ENCODE assay signal across 1 cellular context in genomic region chr9:27600254-27600653, GRCh38.
TF ChIP-seq lines count a peak whose summit lies in the region.

No MANE protein-coding gene starts in this region.

TF ChIP-seq in WTC11, 78 proteins besides CTCF, POLR2A, EP300 and RAD21 (continued from another document):
- TF ChIP-seq, protein P1, sequence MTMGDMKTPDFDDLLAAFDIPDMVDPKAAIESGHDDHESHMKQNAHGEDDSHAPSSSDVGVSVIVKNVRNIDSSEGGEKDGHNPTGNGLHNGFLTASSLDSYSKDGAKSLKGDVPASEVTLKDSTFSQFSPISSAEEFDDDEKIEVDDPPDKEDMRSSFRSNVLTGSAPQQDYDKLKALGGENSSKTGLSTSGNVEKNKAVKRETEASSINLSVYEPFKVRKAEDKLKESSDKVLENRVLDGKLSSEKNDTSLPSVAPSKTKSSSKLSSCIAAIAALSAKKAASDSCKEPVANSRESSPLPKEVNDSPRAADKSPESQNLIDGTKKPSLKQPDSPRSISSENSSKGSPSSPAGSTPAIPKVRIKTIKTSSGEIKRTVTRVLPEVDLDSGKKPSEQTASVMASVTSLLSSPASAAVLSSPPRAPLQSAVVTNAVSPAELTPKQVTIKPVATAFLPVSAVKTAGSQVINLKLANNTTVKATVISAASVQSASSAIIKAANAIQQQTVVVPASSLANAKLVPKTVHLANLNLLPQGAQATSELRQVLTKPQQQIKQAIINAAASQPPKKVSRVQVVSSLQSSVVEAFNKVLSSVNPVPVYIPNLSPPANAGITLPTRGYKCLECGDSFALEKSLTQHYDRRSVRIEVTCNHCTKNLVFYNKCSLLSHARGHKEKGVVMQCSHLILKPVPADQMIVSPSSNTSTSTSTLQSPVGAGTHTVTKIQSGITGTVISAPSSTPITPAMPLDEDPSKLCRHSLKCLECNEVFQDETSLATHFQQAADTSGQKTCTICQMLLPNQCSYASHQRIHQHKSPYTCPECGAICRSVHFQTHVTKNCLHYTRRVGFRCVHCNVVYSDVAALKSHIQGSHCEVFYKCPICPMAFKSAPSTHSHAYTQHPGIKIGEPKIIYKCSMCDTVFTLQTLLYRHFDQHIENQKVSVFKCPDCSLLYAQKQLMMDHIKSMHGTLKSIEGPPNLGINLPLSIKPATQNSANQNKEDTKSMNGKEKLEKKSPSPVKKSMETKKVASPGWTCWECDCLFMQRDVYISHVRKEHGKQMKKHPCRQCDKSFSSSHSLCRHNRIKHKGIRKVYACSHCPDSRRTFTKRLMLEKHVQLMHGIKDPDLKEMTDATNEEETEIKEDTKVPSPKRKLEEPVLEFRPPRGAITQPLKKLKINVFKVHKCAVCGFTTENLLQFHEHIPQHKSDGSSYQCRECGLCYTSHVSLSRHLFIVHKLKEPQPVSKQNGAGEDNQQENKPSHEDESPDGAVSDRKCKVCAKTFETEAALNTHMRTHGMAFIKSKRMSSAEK (CRISPR knock-in tag; IDR thresholded peaks at IDR 0.05; ENCODE audit: borderline replicate concordance): no peak
- TF ChIP-seq GRHL2 (CRISPR knock-in tag; IDR thresholded peaks at IDR 0.05; ENCODE audit: insufficient replicate concordance, severe bottlenecking) (no peak), NR2C2 (CRISPR knock-in tag; IDR thresholded peaks at IDR 0.05) (no peak), ZNF281 (CRISPR knock-in tag; IDR thresholded peaks at IDR 0.05) (no peak), ESRRA (CRISPR knock-in tag; IDR thresholded peaks at IDR 0.05; ENCODE audit: borderline replicate concordance) (no peak), IRF1 (CRISPR knock-in tag; IDR thresholded peaks at IDR 0.05) (no peak), NR1H2 (CRISPR knock-in tag; IDR thresholded peaks at IDR 0.05) (no peak), USF2 (CRISPR knock-in tag; IDR thresholded peaks at IDR 0.05) (no peak), ZNF425 (CRISPR knock-in tag; conservative IDR thresholded peaks at IDR 0.05) (no peak), NR3C1 (CRISPR knock-in tag; conservative IDR thresholded peaks at IDR 0.05; ENCODE audit: low read depth) (no peak)
- TF ChIP-seq, protein P2, sequence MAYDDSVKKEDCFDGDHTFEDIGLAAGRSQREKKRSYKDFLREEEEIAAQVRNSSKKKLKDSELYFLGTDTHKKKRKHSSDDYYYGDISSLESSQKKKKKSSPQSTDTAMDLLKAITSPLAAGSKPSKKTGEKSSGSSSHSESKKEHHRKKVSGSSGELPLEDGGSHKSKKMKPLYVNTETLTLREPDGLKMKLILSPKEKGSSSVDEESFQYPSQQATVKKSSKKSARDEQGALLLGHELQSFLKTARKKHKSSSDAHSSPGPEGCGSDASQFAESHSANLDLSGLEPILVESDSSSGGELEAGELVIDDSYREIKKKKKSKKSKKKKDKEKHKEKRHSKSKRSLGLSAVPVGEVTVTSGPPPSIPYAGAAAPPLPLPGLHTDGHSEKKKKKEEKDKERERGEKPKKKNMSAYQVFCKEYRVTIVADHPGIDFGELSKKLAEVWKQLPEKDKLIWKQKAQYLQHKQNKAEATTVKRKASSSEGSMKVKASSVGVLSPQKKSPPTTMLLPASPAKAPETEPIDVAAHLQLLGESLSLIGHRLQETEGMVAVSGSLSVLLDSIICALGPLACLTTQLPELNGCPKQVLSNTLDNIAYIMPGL (CRISPR knock-in tag; IDR thresholded peaks at IDR 0.05): no peak
- TF ChIP-seq, protein P3, sequence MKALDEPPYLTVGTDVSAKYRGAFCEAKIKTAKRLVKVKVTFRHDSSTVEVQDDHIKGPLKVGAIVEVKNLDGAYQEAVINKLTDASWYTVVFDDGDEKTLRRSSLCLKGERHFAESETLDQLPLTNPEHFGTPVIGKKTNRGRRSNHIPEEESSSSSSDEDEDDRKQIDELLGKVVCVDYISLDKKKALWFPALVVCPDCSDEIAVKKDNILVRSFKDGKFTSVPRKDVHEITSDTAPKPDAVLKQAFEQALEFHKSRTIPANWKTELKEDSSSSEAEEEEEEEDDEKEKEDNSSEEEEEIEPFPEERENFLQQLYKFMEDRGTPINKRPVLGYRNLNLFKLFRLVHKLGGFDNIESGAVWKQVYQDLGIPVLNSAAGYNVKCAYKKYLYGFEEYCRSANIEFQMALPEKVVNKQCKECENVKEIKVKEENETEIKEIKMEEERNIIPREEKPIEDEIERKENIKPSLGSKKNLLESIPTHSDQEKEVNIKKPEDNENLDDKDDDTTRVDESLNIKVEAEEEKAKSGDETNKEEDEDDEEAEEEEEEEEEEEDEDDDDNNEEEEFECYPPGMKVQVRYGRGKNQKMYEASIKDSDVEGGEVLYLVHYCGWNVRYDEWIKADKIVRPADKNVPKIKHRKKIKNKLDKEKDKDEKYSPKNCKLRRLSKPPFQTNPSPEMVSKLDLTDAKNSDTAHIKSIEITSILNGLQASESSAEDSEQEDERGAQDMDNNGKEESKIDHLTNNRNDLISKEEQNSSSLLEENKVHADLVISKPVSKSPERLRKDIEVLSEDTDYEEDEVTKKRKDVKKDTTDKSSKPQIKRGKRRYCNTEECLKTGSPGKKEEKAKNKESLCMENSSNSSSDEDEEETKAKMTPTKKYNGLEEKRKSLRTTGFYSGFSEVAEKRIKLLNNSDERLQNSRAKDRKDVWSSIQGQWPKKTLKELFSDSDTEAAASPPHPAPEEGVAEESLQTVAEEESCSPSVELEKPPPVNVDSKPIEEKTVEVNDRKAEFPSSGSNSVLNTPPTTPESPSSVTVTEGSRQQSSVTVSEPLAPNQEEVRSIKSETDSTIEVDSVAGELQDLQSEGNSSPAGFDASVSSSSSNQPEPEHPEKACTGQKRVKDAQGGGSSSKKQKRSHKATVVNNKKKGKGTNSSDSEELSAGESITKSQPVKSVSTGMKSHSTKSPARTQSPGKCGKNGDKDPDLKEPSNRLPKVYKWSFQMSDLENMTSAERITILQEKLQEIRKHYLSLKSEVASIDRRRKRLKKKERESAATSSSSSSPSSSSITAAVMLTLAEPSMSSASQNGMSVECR (CRISPR knock-in tag; IDR thresholded peaks at IDR 0.05; ENCODE audit: borderline replicate concordance): no peak
